In the genomic region with DNA sequence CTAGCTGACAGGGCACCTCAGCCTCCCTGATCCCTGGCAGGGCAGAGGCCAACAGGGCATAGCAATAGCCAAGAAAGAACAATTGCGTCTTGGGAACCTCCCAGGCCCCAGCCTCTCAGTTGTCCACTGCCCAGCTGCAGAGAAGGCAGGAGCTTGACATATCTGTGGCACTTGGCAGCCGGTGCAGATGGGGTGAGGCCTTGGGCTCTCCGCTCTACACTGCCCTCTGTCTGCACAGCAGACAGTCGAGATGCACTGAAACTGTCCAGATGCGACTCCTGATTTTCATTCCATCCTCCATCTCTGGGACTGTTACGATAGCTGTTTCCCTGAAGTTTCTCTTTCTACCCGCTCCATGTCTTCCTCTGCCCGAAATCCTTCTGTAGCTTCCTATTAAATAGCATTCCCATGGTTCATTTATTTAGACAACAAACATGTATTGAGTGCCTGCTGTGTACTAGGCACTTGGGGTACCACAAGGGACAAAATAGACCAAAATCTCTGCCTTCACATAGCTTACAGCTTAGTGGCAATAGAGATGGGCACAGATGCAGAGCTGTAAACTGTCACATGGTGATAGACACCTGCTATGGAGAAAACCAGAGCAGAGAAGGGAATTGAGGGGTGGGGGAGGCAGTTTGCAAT, we compare ENCODE assay signal across 8 cellular contexts. TPM values are rescaled to one million over a fixed set of nuclear protein-coding genes. Genes with fewer than 3 reads are reported as not detected.
DNase-seq lines count a peak whose midpoint lies in the region; ATAC-seq, FAIRE-seq and TF ChIP-seq lines count a peak whose summit lies in the region.

No MANE protein-coding gene starts in this region.

- POLR2A ChIA-PET in activated CD4-positive, alpha-beta T cell treated with anti-CD3 and anti-CD28 coated beads, Interleukin-2, amount 10 ng/mL, durations not matched to agents 7 days and 5 days (lab: Charles Lee): interaction anchor here (1.1 kb wide), 1 partner anchor 94 kb away, joined by 3 read pairs; the partner anchor contains the start of gene EEF2K

- H3K27ac ChIP-seq in endodermal cell (ENCODE audit: low read depth, low read length): no peak overlapping the region

- peak; percentile 10 for DNase-seq in DMS79 treated with DMSO at 0.1 percent for 48 hours (lab: John Stamatoyannopoulos, UW)
- no peak for DNase-seq in DMS79 (lab: John Stamatoyannopoulos, UW)
- peak; percentile 65 for DNase-seq in NB4 (ENCODE audit: low read depth)
- DNase-seq in activated CD4-positive, alpha-beta T cell treated with anti-CD3 and anti-CD28 coated beads, Interleukin-2, amount 10 ng/mL, durations not matched to agents 7 days and 5 days: peak; percentile 61
- DNase-seq in endodermal cell: peak; percentile 80
- DNase-seq in mucosa of gallbladder (ENCODE audit: low spot score): peak; percentile 55
- DNase-seq in urothelium cell line (ENCODE audit: low spot score): peak; percentile 53

- peaks cover 3% of the 10 kb centered on the region for H3K27me3 Mint-ChIP-seq in activated CD4-positive, alpha-beta T cell treated with anti-CD3 and anti-CD28 coated beads, Interleukin-2, amount 10 ng/mL, durations not matched to agents 7 days and 5 days
- no peaks in the 10 kb centered on the region for H3K27me3 Mint-ChIP-seq in endodermal cell (ENCODE audit: insufficient read depth)

- peaks cover 45% of the 10 kb centered on the region for H3K4me1 Mint-ChIP-seq in activated CD4-positive, alpha-beta T cell treated with anti-CD3 and anti-CD28 coated beads, Interleukin-2, amount 10 ng/mL, durations not matched to agents 7 days and 5 days
- peaks cover 11% of the 10 kb centered on the region for H3K4me1 Mint-ChIP-seq in endodermal cell

- peak; percentile 67 for TF ChIP-seq CTCF in NB4 (IDR thresholded peaks at IDR 0.05; ENCODE audit: low read depth, low read length)
- TF ChIP-seq CTCF in endodermal cell (conservative IDR thresholded peaks at IDR 0.05): peak; percentile 77

- ATAC-seq in GM18505 (IDR thresholded peaks at IDR 0.05; ENCODE audit: unreplicated experiment): no peak

- no peak overlapping the region for H3K9ac ChIP-seq in endodermal cell (ENCODE audit: extremely low read depth, low read length, poor library complexity, severe bottlenecking)

- no peak overlapping the region for H3K4me3 Mint-ChIP-seq in activated CD4-positive, alpha-beta T cell treated with anti-CD3 and anti-CD28 coated beads, Interleukin-2, amount 10 ng/mL, durations not matched to agents 7 days and 5 days
- H3K4me3 Mint-ChIP-seq in endodermal cell: no peak overlapping the region

- H3K4me3 ChIP-seq in NB4 (ENCODE audit: low read depth, low read length) (no peak overlapping the region), endodermal cell (ENCODE audit: low read length) (no peak overlapping the region)

- H3K4me1 ChIP-seq in endodermal cell (ENCODE audit: control insufficient read depth, insufficient read depth, low read length): no peaks in the 10 kb centered on the region

- no peaks in the 10 kb centered on the region for H3K9me3 ChIP-seq in endodermal cell (ENCODE audit: control insufficient read depth, low read length)

- FAIRE-seq in urothelium cell line (lab: Jason Lieb, UNC): no peak

- TF ChIP-seq POLR2A in NB4 (IDR thresholded peaks at IDR 0.05; ENCODE audit: extremely low read depth, insufficient read length): no peak
- TF ChIP-seq POLR2A in GM18505 (IDR thresholded peaks at IDR 0.05; ENCODE audit: borderline replicate concordance, extremely low read depth, insufficient read depth, insufficient read length): no peak

- 78% methylated on average over 5 to 8 of the region's 8 CpGs for WGBS in endodermal cell (ENCODE audit: insufficient coverage in 1 of 2, insufficient read length in 1 of 2), 2 experiments

- peaks cover 31% of the 10 kb centered on the region for H3K36me3 Mint-ChIP-seq in activated CD4-positive, alpha-beta T cell treated with anti-CD3 and anti-CD28 coated beads, Interleukin-2, amount 10 ng/mL, durations not matched to agents 7 days and 5 days (ENCODE audit: low read depth)
- peaks cover 37% of the 10 kb centered on the region for H3K36me3 Mint-ChIP-seq in endodermal cell (ENCODE audit: low read depth)

- H3K27ac Mint-ChIP-seq in activated CD4-positive, alpha-beta T cell treated with anti-CD3 and anti-CD28 coated beads, Interleukin-2, amount 10 ng/mL, durations not matched to agents 7 days and 5 days: peak overlapping the region; percentile 78
- no peak overlapping the region for H3K27ac Mint-ChIP-seq in endodermal cell

- peaks cover 25% of the 10 kb centered on the region for H3K36me3 ChIP-seq in endodermal cell (ENCODE audit: control insufficient read depth, insufficient read depth, low read length)

- CTCF ChIA-PET in activated CD4-positive, alpha-beta T cell treated with anti-CD3 and anti-CD28 coated beads, Interleukin-2, amount 10 ng/mL, durations not matched to agents 7 days and 5 days (lab: Charles Lee): interaction anchor here (0.5 to 2.7 kb wide), 17 partner anchors 11 to 329 kb away, joined by 3 to 19 read pairs (median 4); no protein-coding TSS in a partner anchor

- no peaks in the 10 kb centered on the region for H3K27me3 ChIP-seq in endodermal cell (ENCODE audit: control insufficient read depth, insufficient read depth, low read length, poor library complexity, severe bottlenecking)

- H3K9me3 Mint-ChIP-seq in activated CD4-positive, alpha-beta T cell treated with anti-CD3 and anti-CD28 coated beads, Interleukin-2, amount 10 ng/mL, durations not matched to agents 7 days and 5 days: no peaks in the 10 kb centered on the region
- no peaks in the 10 kb centered on the region for H3K9me3 Mint-ChIP-seq in endodermal cell

RNA-seq across cellular contexts. Expression of gene POLR3E, which starts 3.3 kb away (rescaled TPM):
- 10 to 100 TPM; 52.4 to 54.3 TPM for total RNA-seq in activated CD4-positive, alpha-beta T cell treated with anti-CD3 and anti-CD28 coated beads, Interleukin-2, amount 10 ng/mL, durations not matched to agents 7 days and 5 days
- total RNA-seq in endodermal cell (10 to 100 TPM; 73.1 to 73.6 TPM), mucosa of gallbladder (43.7 TPM)
- 40.2 TPM for polyA plus RNA-seq in endodermal cell (2013, experiment 1 of 2)
- polyA plus RNA-seq in endodermal cell (2013, experiment 2 of 2): 31.3 TPM
